ENCODE assay signal across 13 cellular contexts in genomic region chr13:96782186-96782585, GRCh38.
DNase-seq lines count a peak whose midpoint lies in the region; ATAC-seq and TF ChIP-seq lines count a peak whose summit lies in the region.
"Had no signal": no experiment of that assay in that cellular context is flagged by ENCODE, and none has a peak within 500 bp of the region (broad histone marks: within the 10 kb centered on the region; RNA-seq: fewer than 3 reads in every experiment).

No MANE protein-coding gene starts in this region.

- no peak for DNase-seq in left ventricle myocardium superior
- no peak for DNase-seq in right atrium auricular region (ENCODE audit: low spot score)
- DNase-seq in caudate nucleus (lab: John Stamatoyannopoulos, UW): no peak
- DNase-seq in thoracic aorta (ENCODE audit: low spot score): no peak
- no peak for DNase-seq in anterior cingulate cortex (lab: John Stamatoyannopoulos, UW)
- DNase-seq: ACHN; CD4-positive, CD25-positive, alpha-beta regulatory T cell; DMS 273 treated with DMSO at 0.1 percent for 48 hours had no signal

- H3K27ac ChIP-seq in right atrium auricular region (peak overlapping the region in 1 of 2 donors; percentile 53), caudate nucleus (ENCODE audit: low read depth, low read length) (peak overlapping the region; percentile 60), thoracic aorta (peak overlapping the region; percentile 12 to 61)
- H3K27ac ChIP-seq: BLaER1 treated with 17β-estradiol and CSF1 and Interleukin-3, amounts not matched to agents 10 nM and 100 nM had no signal

- H3K4me3 ChIP-seq in right atrium auricular region: no peak overlapping the region
- no peak overlapping the region for H3K4me3 ChIP-seq in thoracic aorta
- H3K4me3 ChIP-seq: BLaER1 treated with 17β-estradiol and CSF1 and Interleukin-3, amounts not matched to agents 10 nM and 100 nM had no signal

- TF ChIP-seq CTCF in right atrium auricular region (IDR thresholded peaks at IDR 0.05) (no peak), nephron (IDR thresholded peaks at IDR 0.05; ENCODE audit: unreplicated experiment in 3 of 3) (no peak), thoracic aorta (IDR thresholded peaks at IDR 0.05) (no peak)

- no peak overlapping the region for H3K4me3 Mint-ChIP-seq in nephron
- H3K4me3 Mint-ChIP-seq: CD4-positive, CD25-positive, alpha-beta regulatory T cell had no signal

- H3K27ac Mint-ChIP-seq in nephron: peak overlapping the region; percentile 41 to 60 (median 55)
- H3K27ac Mint-ChIP-seq: CD4-positive, CD25-positive, alpha-beta regulatory T cell had no signal

- peaks cover 18% of the 10 kb centered on the region for H3K9me3 Mint-ChIP-seq in nephron

- no peaks in the 10 kb centered on the region for H3K36me3 Mint-ChIP-seq in nephron (ENCODE audit: low read depth)
- H3K36me3 Mint-ChIP-seq: CD4-positive, CD25-positive, alpha-beta regulatory T cell had no signal

- H3K4me1 Mint-ChIP-seq in nephron: peaks cover 11% of the 10 kb centered on the region
- H3K4me1 Mint-ChIP-seq: CD4-positive, CD25-positive, alpha-beta regulatory T cell had no signal

- H3K4me1 ChIP-seq in right atrium auricular region (no peaks in the 10 kb centered on the region), thoracic aorta (ENCODE audit: control insufficient read depth in 1 of 2, low read depth in 2 of 2) (peaks cover 18 to 44% of the 10 kb centered on the region in 2 donors)
- H3K4me1 ChIP-seq: BLaER1 treated with 17β-estradiol and CSF1 and Interleukin-3, amounts not matched to agents 10 nM and 100 nM had no signal

- intact Hi-C loops in left ventricle myocardium superior (cut with micrococcal nuclease): no loop called here

- H3K27me3 ChIP-seq in right atrium auricular region (no peaks in the 10 kb centered on the region), thoracic aorta (replicated peaks; ENCODE audit: insufficient read depth) (no peaks in the 10 kb centered on the region)
- H3K27me3 ChIP-seq: BLaER1 treated with 17β-estradiol and CSF1 and Interleukin-3, amounts not matched to agents 10 nM and 100 nM had no signal

- ATAC-seq in left ventricle myocardium superior (peak; percentile 25), thoracic aorta (ENCODE audit: insufficient number of reproducible peaks, low FRiP score, low read depth) (no peak), GM18873 (IDR thresholded peaks at IDR 0.05; ENCODE audit: low FRiP score, unreplicated experiment) (no peak), HG03280 (IDR thresholded peaks at IDR 0.05; ENCODE audit: unreplicated experiment) (no peak)
- ATAC-seq: HCT116 had no signal

- H3K36me3 ChIP-seq in right atrium auricular region (no peaks in the 10 kb centered on the region), thoracic aorta (no peaks in the 10 kb centered on the region)
- H3K36me3 ChIP-seq: BLaER1 treated with 17β-estradiol and CSF1 and Interleukin-3, amounts not matched to agents 10 nM and 100 nM had no signal

- no peaks in the 10 kb centered on the region for H3K27me3 Mint-ChIP-seq in nephron (ENCODE audit: low read depth)
- H3K27me3 Mint-ChIP-seq: CD4-positive, CD25-positive, alpha-beta regulatory T cell had no signal

- H3K9me3 ChIP-seq in right atrium auricular region (peaks cover 0 to 19% of the 10 kb centered on the region in 2 donors), thoracic aorta (no peaks in the 10 kb centered on the region)
